8 cellular contexts compared by ENCODE assay signal in genomic region chr4:155883895-155884294, GRCh38. TPM values are rescaled to one million over a fixed set of nuclear protein-coding genes. Genes with fewer than 3 reads are reported as not detected.
"Had no signal": no experiment of that assay in that cellular context is flagged by ENCODE, and none has a peak within 500 bp of the region (broad histone marks: within the 10 kb centered on the region; RNA-seq: fewer than 3 reads in every experiment).

No MANE protein-coding gene starts in this region.

- H2AFZ ChIP-seq: GM23248 had no signal

- H3K36me3 Mint-ChIP-seq: IgD-negative memory B cell had no signal

- DNase-seq: GM23248, GOT3, H7, HCEC 1CT, KBM-7 had no signal

- H3K4me3 ChIP-seq: GM23248 had no signal

- H3K4me1 Mint-ChIP-seq: IgD-negative memory B cell had no signal

- H3K27ac Mint-ChIP-seq: IgD-negative memory B cell had no signal

- H3K27ac ChIP-seq: GM23248 had no signal

- H3K4me3 Mint-ChIP-seq: IgD-negative memory B cell had no signal

- H3K9ac ChIP-seq: GM23248 had no signal

RNA-seq across cellular contexts. Expression of gene ASIC5, which starts 17.8 kb away (rescaled TPM):
- total RNA-seq: GM23248, H4, H7, HT-29 had no signal

RNA-seq across cellular contexts. Expression of gene TDO2, which starts 19.6 kb away (rescaled TPM):
- total RNA-seq: GM23248, H7 had no signal
